ENCODE assay signal across 1 cellular context in genomic region chr14:72545411-72546311, GRCh38.
TF ChIP-seq lines count a peak whose summit lies in the region.

No MANE protein-coding gene starts in this region.

TF ChIP-seq in H1, 55 proteins besides CTCF, POLR2A, EP300 and RAD21:
- no peak for TF ChIP-seq SIX5 (IDR thresholded peaks at IDR 0.05; ENCODE audit: low read depth, low read length)
- no peak for TF ChIP-seq RBBP5 (IDR thresholded peaks at IDR 0.05; ENCODE audit: borderline replicate concordance, low read depth, low read length)
- no peak for TF ChIP-seq CHD7 (IDR thresholded peaks at IDR 0.05; ENCODE audit: insufficient replicate concordance, low read length)
- no peak for TF ChIP-seq KDM1A (IDR thresholded peaks at IDR 0.05; ENCODE audit: borderline replicate concordance, low read length)
- TF ChIP-seq TAF1 (IDR thresholded peaks at IDR 0.05; ENCODE audit: low read depth, low read length): no peak
- no peak for TF ChIP-seq SRF (IDR thresholded peaks at IDR 0.05; ENCODE audit: low read depth, low read length)
- TF ChIP-seq SP1 (IDR thresholded peaks at IDR 0.05; ENCODE audit: low read depth, low read length): no peak
- no peak for TF ChIP-seq TCF12 (IDR thresholded peaks at IDR 0.05; ENCODE audit: low read depth, low read length)
